In genomic region chr20:49668878-49669195, GRCh38 we compare ENCODE assay signal across 7 cellular contexts. TPM values are rescaled to one million over a fixed set of nuclear protein-coding genes. Genes with fewer than 3 reads are reported as not detected.
A peak's percentile ranks its signal among the peaks of the same experiment; 100 is the strongest.
DNase-seq lines count a peak whose midpoint lies in the region; ATAC-seq, FAIRE-seq and TF ChIP-seq lines count a peak whose summit lies in the region.
"Not testable (repeated sequence)": the region's sequence is repeated elsewhere in the genome, so short reads cannot be mapped to it uniquely, and the experiment has no call there.

No MANE protein-coding gene starts in this region.

- H3K9me3 ChIP-seq in CD8-positive, alpha-beta memory T cell (ENCODE audit: low read length); HepG2 (ENCODE audit: low read length); neutrophil: not testable (repeated sequence)

- not testable (repeated sequence) for DNase-seq in CD8-positive, alpha-beta memory T cell; WTC11 (ENCODE audit: low spot score); chondrocyte (ENCODE audit: low spot score); HepG2 (ENCODE audit: low spot score)

- H3K27ac ChIP-seq in CD8-positive, alpha-beta memory T cell (ENCODE audit: low read depth, low read length): peak overlapping the region; percentile 62
- peak overlapping the region; percentile 63; the same call in 1 of the 2 replicates for H3K27ac ChIP-seq in KMS-11
- not testable (repeated sequence) for H3K27ac ChIP-seq in HepG2 (ENCODE audit: extremely low read length, insufficient read depth, low read length)
- H3K27ac ChIP-seq in neutrophil: peak overlapping the region; percentile 70

- 93% methylated on average over 2 of the region's 2 CpGs for WGBS in HepG2 (ENCODE audit: low lambda C conversion rate)

- H3K4me1 Mint-ChIP-seq in CD8-positive, alpha-beta memory T cell: peaks cover 62 to 94% (median 84%) of the 10 kb centered on the region in 3 donors
- H3K4me1 Mint-ChIP-seq in WTC11 (peaks cover 82% of the 10 kb centered on the region), chondrocyte (ENCODE audit: low read depth) (peaks cover 65% of the 10 kb centered on the region)
- H3K4me1 Mint-ChIP-seq in activated T-helper 17 cell treated with anti-CD3 and anti-CD28 coated beads, Interleukin-2, amount 50 U/mL, for 72 hours: peaks cover 31% of the 10 kb centered on the region

- H3K79me2 ChIP-seq in KMS-11 (ENCODE audit: insufficient read depth, low read depth) (peaks cover 56% of the 10 kb centered on the region; the same call in 1 of the 2 replicates), HepG2 (ENCODE audit: insufficient read depth, low read length) (peaks cover 93% of the 10 kb centered on the region)

- intact Hi-C loops in HepG2 (cut with micrococcal nuclease; ENCODE audit: unreplicated experiment): not testable (repeated sequence)

- peak overlapping the region; percentile 73 to 95 (median 94) for H3K27ac Mint-ChIP-seq in CD8-positive, alpha-beta memory T cell
- H3K27ac Mint-ChIP-seq in WTC11 (peak overlapping the region; percentile 16; the same call in 1 of the 2 replicates), chondrocyte (ENCODE audit: unreplicated experiment) (peak overlapping the region; percentile 88)
- H3K27ac Mint-ChIP-seq in activated T-helper 17 cell treated with anti-CD3 and anti-CD28 coated beads, Interleukin-2, amount 50 U/mL, for 72 hours: peak overlapping the region; percentile 91

- not testable (repeated sequence) for H3K27me3 Mint-ChIP-seq in CD8-positive, alpha-beta memory T cell; WTC11 (ENCODE audit: low read depth); activated T-helper 17 cell treated with anti-CD3 and anti-CD28 coated beads, Interleukin-2, amount 50 U/mL, for 72 hours; chondrocyte (ENCODE audit: low read depth)

- ATAC-seq in WTC11; activated T-helper 17 cell treated with anti-CD3 and anti-CD28 coated beads, Interleukin-2, amount 50 U/mL, for 72 hours (replicated peaks); HepG2: not testable (repeated sequence)

- in situ Hi-C loops in HepG2 (cut with HindIII; ENCODE audit: extremely low pct_ligation_motif_present, low pct_unique_long_range_greater_than_20kb): not testable (repeated sequence)

- peaks cover 38% of the 10 kb centered on the region for H3K4me1 ChIP-seq in CD8-positive, alpha-beta memory T cell (ENCODE audit: insufficient read depth, low read length)
- peaks cover 58% of the 10 kb centered on the region for H3K4me1 ChIP-seq in KMS-11 (ENCODE audit: low read depth, poor library complexity, severe bottlenecking)
- peaks cover 48% of the 10 kb centered on the region for H3K4me1 ChIP-seq in HepG2 (ENCODE audit: insufficient read depth, low read length)
- H3K4me1 ChIP-seq in neutrophil (ENCODE audit: control insufficient read depth in 1 of 2, insufficient read depth in 1 of 2, low read depth in 1 of 2, low read length in 1 of 2): peaks cover 88 to 98% of the 10 kb centered on the region in 2 experiments

- H3K4me3 ChIP-seq in CD8-positive, alpha-beta memory T cell (ENCODE audit: low read length): peak overlapping the region; percentile 33
- not testable (repeated sequence) for H3K4me3 ChIP-seq in KMS-11 (IDR thresholded peaks at IDR 0.05; ENCODE audit: insufficient read depth, low read depth, low read length); HepG2 (replicated peaks in 1 of 3; ENCODE audit: insufficient read depth in 1 of 3, low read depth in 2 of 3, low read length in 3 of 3); neutrophil (ENCODE audit: low read depth in 1 of 2, low read length in 1 of 2)

- TF ChIP-seq CTCF in KMS-11 (conservative IDR thresholded peaks at IDR 0.05; ENCODE audit: low read depth, low read length); WTC11 (IDR thresholded peaks at IDR 0.05); chondrocyte (IDR thresholded peaks at IDR 0.05); HepG2 (CRISPR knock-in tag; IDR thresholded peaks at IDR 0.05); neutrophil (IDR thresholded peaks at IDR 0.05): not testable (repeated sequence)

- not testable (repeated sequence) for H3K9me3 Mint-ChIP-seq in CD8-positive, alpha-beta memory T cell; WTC11; activated T-helper 17 cell treated with anti-CD3 and anti-CD28 coated beads, Interleukin-2, amount 50 U/mL, for 72 hours; chondrocyte (ENCODE audit: low read depth)

- not testable (repeated sequence) for H3K27me3 ChIP-seq in CD8-positive, alpha-beta memory T cell (ENCODE audit: insufficient read depth, low read length, poor library complexity, severe bottlenecking); KMS-11 (ENCODE audit: insufficient read depth, low read depth); HepG2 (ENCODE audit: control insufficient read depth in 1 of 2, insufficient read depth in 2 of 2, low read length in 2 of 2); neutrophil

- not testable (repeated sequence) for BruUV-seq in HepG2 (replicated peaks; lab: Mats Ljungman, UMichigan)

- not testable (repeated sequence) for H3K36me3 ChIP-seq in CD8-positive, alpha-beta memory T cell (ENCODE audit: insufficient read depth, low read length); KMS-11 (ENCODE audit: insufficient read depth); HepG2 (replicated peaks in 1 of 2; ENCODE audit: control insufficient read depth in 1 of 2, insufficient read depth in 2 of 2, low read length in 2 of 2); neutrophil

- not testable (repeated sequence) for H4K20me1 ChIP-seq in KMS-11 (ENCODE audit: insufficient read depth); HepG2 (ENCODE audit: insufficient read depth, low read length)

- not testable (repeated sequence) for H3K9ac ChIP-seq in KMS-11; HepG2 (ENCODE audit: insufficient read depth, low read depth, low read length)

- POLR2A ChIA-PET in CD8-positive, alpha-beta memory T cell (lab: Charles Lee): interaction anchor here (1.0 to 1.4 kb wide), 4 partner anchors 10 to 144 kb away, joined by 3 to 9 read pairs (median 6); partner anchors contain the start of gene SLC9A8
- POLR2A ChIA-PET in WTC11 (lab: Charles Lee): not testable (repeated sequence)
- POLR2A ChIA-PET in HepG2 (lab: Yijun Ruan, JAX): interaction anchor here (0.5 to 1.1 kb wide), 2 partner anchors 10 to 144 kb away, joined by 3 read pairs; partner anchors contain the start of gene SLC9A8

- H3K36me3 Mint-ChIP-seq in CD8-positive, alpha-beta memory T cell; WTC11; chondrocyte (ENCODE audit: low read depth): not testable (repeated sequence)
- peaks cover 11% of the 10 kb centered on the region for H3K36me3 Mint-ChIP-seq in activated T-helper 17 cell treated with anti-CD3 and anti-CD28 coated beads, Interleukin-2, amount 50 U/mL, for 72 hours (ENCODE audit: low read depth)

- TF ChIP-seq POLR2A in HepG2 (IDR thresholded peaks at IDR 0.05; ENCODE audit: insufficient read depth in 1 of 2, low read depth in 2 of 2, low read length in 2 of 2): not testable (repeated sequence)

- H2AFZ ChIP-seq in KMS-11 (ENCODE audit: low read depth); HepG2 (ENCODE audit: low read length): not testable (repeated sequence)

- H3K4me3 Mint-ChIP-seq in CD8-positive, alpha-beta memory T cell: peak overlapping the region; percentile 57 to 89 (median 81)
- H3K4me3 Mint-ChIP-seq in WTC11; chondrocyte (ENCODE audit: unreplicated experiment): not testable (repeated sequence)
- H3K4me3 Mint-ChIP-seq in activated T-helper 17 cell treated with anti-CD3 and anti-CD28 coated beads, Interleukin-2, amount 50 U/mL, for 72 hours: peak overlapping the region; percentile 85

- not testable (repeated sequence) for TF ChIP-seq RAD21 in HepG2 (CRISPR knock-in tag; IDR thresholded peaks at IDR 0.05)

- CTCF ChIA-PET in CD8-positive, alpha-beta memory T cell (lab: Charles Lee): interaction anchor here (0.7 to 2.1 kb wide), 8 partner anchors 10 to 243 kb away, joined by 3 to 7 read pairs (median 6); partner anchors contain the start of gene B4GALT5
- CTCF ChIA-PET in WTC11 (lab: Charles Lee): interaction anchor here (0.6 to 0.7 kb wide), 5 partner anchors 63 to 453 kb away, joined by 3 read pairs; no protein-coding TSS in a partner anchor
- CTCF ChIA-PET in HepG2 (lab: Yijun Ruan, JAX; ENCODE audit: low intra/inter-chr PET ratio, low total read pairs): not testable (repeated sequence)

- TF ChIP-seq EP300 in HepG2 (IDR thresholded peaks at IDR 0.05; ENCODE audit: low read depth in 2 of 2, low read length in 2 of 2); HepG2 (CRISPR knock-in tag; IDR thresholded peaks at IDR 0.05; ENCODE audit: borderline replicate concordance): not testable (repeated sequence)

- peak overlapping the region; percentile 93 for H3K4me2 ChIP-seq in KMS-11
- not testable (repeated sequence) for H3K4me2 ChIP-seq in HepG2 (ENCODE audit: low read depth, low read length)

- not testable (repeated sequence) for FAIRE-seq in HepG2 (lab: Jason Lieb, UNC)

RNA-seq across cellular contexts. Expression of gene B4GALT5, which starts 44.8 kb away (rescaled TPM):
- total RNA-seq in CD8-positive, alpha-beta memory T cell: 10 to 100 TPM; 37.5 to 39.1 TPM
- 2.0 TPM for polyA plus RNA-seq in CD8-positive, alpha-beta memory T cell
- 62.4 to 71.5 TPM (median 69.4 TPM) in 3 replicates for total RNA-seq in WTC11 (2021)
- total RNA-seq in activated T-helper 17 cell treated with anti-CD3 and anti-CD28 coated beads, Interleukin-2, amount 50 U/mL, for 72 hours: 10 to 100 TPM; 19.5 to 25.8 TPM
- total RNA-seq in chondrocyte: 54.2 to 56.1 TPM (median 55.0 TPM) in 3 replicates
- 26.7 and 30.9 TPM in 2 replicates for total RNA-seq in HepG2 (2016; rRNA removed; fragmentation: Illumina TruSeq; extraction: Trizol)
- 8.0 and 8.5 TPM in 2 replicates for total RNA-seq in HepG2 (2016; cell fraction: cytosol; rRNA removed; fragmentation: Illumina TruSeq; extraction: Trizol; ENCODE audit: low read depth)
- total RNA-seq in HepG2 (2016; cell fraction: insoluble cytoplasmic fraction; rRNA removed; fragmentation: Illumina TruSeq; extraction: Trizol): 22.9 and 29.9 TPM in 2 replicates
- 33.9 and 36.1 TPM in 2 replicates for total RNA-seq in HepG2 (2016; cell fraction: membrane; rRNA removed; fragmentation: Illumina TruSeq; extraction: Trizol)
- total RNA-seq in HepG2 (2016; cell fraction: nucleus; rRNA removed; fragmentation: Illumina TruSeq; extraction: Trizol): 27.2 and 29.5 TPM in 2 replicates
- 27.3 and 29.3 TPM in 2 replicates for polyA plus RNA-seq in HepG2 (2011; rRNA removed)
- polyA plus RNA-seq in HepG2 (2011; cell fraction: cytosol; rRNA removed): 18.3 and 27.5 TPM in 2 replicates
- polyA plus RNA-seq in HepG2 (2011; cell fraction: nucleus; rRNA removed): 11.9 and 15.8 TPM in 2 replicates
- 18.1 and 19.7 TPM in 2 replicates for polyA plus RNA-seq in HepG2 (2012)
- 5.4 and 5.7 TPM in 2 replicates for polyA plus RNA-seq in HepG2 (2016; cell fraction: cytosol; fragmentation: Illumina TruSeq; extraction: Trizol; ENCODE audit: low read depth)
- polyA plus RNA-seq in HepG2 (2016; cell fraction: insoluble cytoplasmic fraction; fragmentation: Illumina TruSeq; extraction: Trizol; ENCODE audit: low read depth): 22.6 and 24.2 TPM in 2 replicates
- polyA plus RNA-seq in HepG2 (2016; cell fraction: membrane; fragmentation: Illumina TruSeq; extraction: Trizol; ENCODE audit: low read depth): 22.9 and 23.5 TPM in 2 replicates
- 42.1 and 46.2 TPM in 2 replicates for polyA plus RNA-seq in HepG2 (2016; cell fraction: nucleus; fragmentation: Illumina TruSeq; extraction: Trizol; ENCODE audit: insufficient read depth, low read depth)
- polyA minus RNA-seq in HepG2 (2011; rRNA and poly(A)+ RNA removed; ENCODE audit: low replicate concordance): 38.2 and 60.8 TPM in 2 replicates
- polyA minus RNA-seq in HepG2 (2011; cell fraction: cytosol; rRNA and poly(A)+ RNA removed): 22.1 and 24.1 TPM in 2 replicates
- polyA minus RNA-seq in HepG2 (2011; cell fraction: nucleus; rRNA and poly(A)+ RNA removed): 13.5 and 18.5 TPM in 2 replicates

Comparison
In these comparisons a context has a peak if more than half of its experiments do, and no peak if none do; other contexts are left out.
1. H3K27ac Mint-ChIP-seq: peak in every context shown above with its lines; median percentile 94 in CD8-positive, alpha-beta memory T cell; 91 in activated T-helper 17 cell treated with anti-CD3 and anti-CD28 coated beads, Interleukin-2, amount 50 U/mL, for 72 hours; 88 in chondrocyte; 16 in WTC11.